In genomic region chr3:140753865-140754754, GRCh38 we compare ENCODE assay signal across 9 cellular contexts.
DNase-seq lines count a peak whose midpoint lies in the region; ATAC-seq and TF ChIP-seq lines count a peak whose summit lies in the region.
"Had no signal": no experiment of that assay in that cellular context is flagged by ENCODE, and none has a peak within 500 bp of the region (broad histone marks: within the 10 kb centered on the region; RNA-seq: fewer than 3 reads in every experiment).

No MANE protein-coding gene starts in this region.

- TF ChIP-seq POLR2A in spleen (IDR thresholded peaks at IDR 0.05), result no peak

- intact Hi-C loops in spleen (cut with DNase I; ENCODE audit: low total_unique reads), result no loop called here

- H3K9me3 ChIP-seq in spleen, result no peaks in the 10 kb centered on the region

- no peak overlapping the region for H3K4me3 ChIP-seq in spleen

- no peaks in the 10 kb centered on the region for H3K36me3 ChIP-seq in spleen

- TF ChIP-seq CTCF in spleen (IDR thresholded peaks at IDR 0.05 in 8 of 11, conservative IDR thresholded peaks at IDR 0.05 in 3 of 11), result no peak

- ATAC-seq in GM18868 (IDR thresholded peaks at IDR 0.05; ENCODE audit: unreplicated experiment), result peak; percentile 62
- ATAC-seq in GM21786 (IDR thresholded peaks at IDR 0.05; ENCODE audit: unreplicated experiment), result peak; percentile 62
- peak; percentile 49 for ATAC-seq in HG03571 (IDR thresholded peaks at IDR 0.05; ENCODE audit: unreplicated experiment)

- DNase-seq in iPS-NIHi7 (ENCODE audit: extremely low spot score), result peak; percentile 22
- DNase-seq in DMS 273 (lab: John Stamatoyannopoulos, UW; ENCODE audit: unreplicated experiment), result no peak
- no peak for DNase-seq in activated CD4-positive, alpha-beta T cell treated with anti-CD3 and anti-CD28 coated beads, Interleukin-2, amount 50 U/mL, for 4 hours
- no peak for DNase-seq in spleen
- no peak for DNase-seq in mesenteric fat pad (ENCODE audit: low spot score)
- DNase-seq: Kasumi-1 had no signal

- H3K4me1 ChIP-seq in spleen, result no peaks in the 10 kb centered on the region

- H3K27ac ChIP-seq in spleen, result no peak overlapping the region

- H3K27me3 ChIP-seq in spleen (replicated peaks in 1 of 7), result peaks cover 0 to 22% (median 0%) of the 10 kb centered on the region in 7 donors

- 60 to 69% (median 63%) methylated on average over 4 of the region's 4 CpGs for WGBS in spleen, 5 donors
